ENCODE assay signal across 25 cellular contexts in genomic region chrX:125711103-125711502, GRCh38.
A peak's percentile ranks its signal among the peaks of the same experiment; 100 is the strongest.
DNase-seq lines count a peak whose midpoint lies in the region; ATAC-seq, FAIRE-seq and TF ChIP-seq lines count a peak whose summit lies in the region.
"Had no signal": no experiment of that assay in that cellular context is flagged by ENCODE, and none has a peak within 500 bp of the region (broad histone marks: within the 10 kb centered on the region; RNA-seq: fewer than 3 reads in every experiment).

No MANE protein-coding gene starts in this region.

- no peak overlapping the region for H3K27ac Mint-ChIP-seq in astrocyte (ENCODE audit: unreplicated experiment)
- peak overlapping the region; percentile 6 for H3K27ac Mint-ChIP-seq in neural progenitor cell
- no peak overlapping the region for H3K27ac Mint-ChIP-seq in mesothelial cell of epicardium
- H3K27ac Mint-ChIP-seq: CD4-positive, alpha-beta memory T cell; CD4-positive, CD25-positive, alpha-beta regulatory T cell; CD8-positive, alpha-beta memory T cell had no signal

- no peak overlapping the region for H3K4me3 Mint-ChIP-seq in astrocyte (ENCODE audit: unreplicated experiment)
- no peak overlapping the region for H3K4me3 Mint-ChIP-seq in neural progenitor cell
- H3K4me3 Mint-ChIP-seq in mesothelial cell of epicardium: no peak overlapping the region
- H3K4me3 Mint-ChIP-seq: CD14-positive monocyte; CD4-positive, alpha-beta memory T cell; CD4-positive, CD25-positive, alpha-beta regulatory T cell; CD8-positive, alpha-beta memory T cell had no signal

- H2AFZ ChIP-seq in astrocyte (ENCODE audit: low read depth, low read length): no peak overlapping the region
- no peak overlapping the region for H2AFZ ChIP-seq in neural progenitor cell (replicated peaks)

- H3K4me1 ChIP-seq in astrocyte (ENCODE audit: insufficient read depth, low read length) (no peaks in the 10 kb centered on the region), neural progenitor cell (no peaks in the 10 kb centered on the region)
- H3K4me1 ChIP-seq: BE2C, BLaER1 had no signal

- H3K36me3 ChIP-seq in astrocyte (ENCODE audit: insufficient read depth, low read length): no peaks in the 10 kb centered on the region
- no peaks in the 10 kb centered on the region for H3K36me3 ChIP-seq in neural progenitor cell
- H3K36me3 ChIP-seq: BE2C, BLaER1 had no signal

- no peaks in the 10 kb centered on the region for H3F3A ChIP-seq in neural progenitor cell (ENCODE audit: low read depth)

- H3K27me3 ChIP-seq in astrocyte (ENCODE audit: insufficient read depth, low read length) (no peaks in the 10 kb centered on the region), neural progenitor cell (no peaks in the 10 kb centered on the region)
- H3K27me3 ChIP-seq: BE2C had no signal

- H3K9ac ChIP-seq in astrocyte (ENCODE audit: low read length) (no peak overlapping the region), neural progenitor cell (no peak overlapping the region)
- H3K9ac ChIP-seq: BLaER1 had no signal

- H3K4me2 ChIP-seq in astrocyte (ENCODE audit: low read length) (no peak overlapping the region), neural progenitor cell (no peak overlapping the region)
- H3K4me2 ChIP-seq: BLaER1 had no signal

- H3K27me3 Mint-ChIP-seq in astrocyte (ENCODE audit: low read depth, unreplicated experiment) (no peaks in the 10 kb centered on the region), neural progenitor cell (ENCODE audit: insufficient read depth, low read depth) (peaks cover 2% of the 10 kb centered on the region), mesothelial cell of epicardium (ENCODE audit: low read depth) (no peaks in the 10 kb centered on the region)
- H3K27me3 Mint-ChIP-seq: CD4-positive, alpha-beta memory T cell; CD4-positive, CD25-positive, alpha-beta regulatory T cell; CD8-positive, alpha-beta memory T cell had no signal

- no peaks in the 10 kb centered on the region for H3K4me1 Mint-ChIP-seq in astrocyte (ENCODE audit: low read depth, unreplicated experiment)
- H3K4me1 Mint-ChIP-seq in neural progenitor cell: peaks cover 13% of the 10 kb centered on the region
- no peaks in the 10 kb centered on the region for H3K4me1 Mint-ChIP-seq in mesothelial cell of epicardium
- H3K4me1 Mint-ChIP-seq: CD14-positive monocyte; CD4-positive, alpha-beta memory T cell; CD4-positive, CD25-positive, alpha-beta regulatory T cell; CD8-positive, alpha-beta memory T cell had no signal

- DNase-seq in astrocyte (ENCODE audit: low read depth): no peak
- DNase-seq in left lobe of liver (ENCODE audit: low spot score): no peak
- DNase-seq in neural progenitor cell (ENCODE audit: low spot score): no peak
- DNase-seq in DMS114 treated with DMSO at 0.1 percent for 48 hours (lab: John Stamatoyannopoulos, UW; ENCODE audit: unreplicated experiment): no peak
- DNase-seq in mesothelial cell of epicardium (ENCODE audit: low spot score in 2 of 2, unreplicated experiment in 2 of 2): no peak
- DNase-seq: 8988T; ACHN; BE2C; C1 segment of cervical spinal cord; CD4-positive, alpha-beta memory T cell; CD4-positive, CD25-positive, alpha-beta regulatory T cell; CD8-positive, alpha-beta memory T cell; COR-L47; DMS 273 treated with DMSO at 0.1 percent for 48 hours; DMS79; DND-41; EL; GDM1 had no signal

- no peak for TF ChIP-seq CTCF in astrocyte (IDR thresholded peaks at IDR 0.05; ENCODE audit: insufficient read depth, low read depth, low read length)
- TF ChIP-seq CTCF in neural progenitor cell (IDR thresholded peaks at IDR 0.05): no peak
- TF ChIP-seq CTCF in mesothelial cell of epicardium (IDR thresholded peaks at IDR 0.05; ENCODE audit: unreplicated experiment): no peak

- H3K9me3 ChIP-seq in astrocyte (ENCODE audit: insufficient read depth, low read depth, low read length) (no peaks in the 10 kb centered on the region), neural progenitor cell (ENCODE audit: low read depth) (no peaks in the 10 kb centered on the region)
- H3K9me3 ChIP-seq: BE2C, BLaER1 had no signal

- no peaks in the 10 kb centered on the region for H3K79me2 ChIP-seq in astrocyte (ENCODE audit: insufficient read depth, low read length)
- H3K79me2 ChIP-seq in neural progenitor cell (ENCODE audit: low read depth): no peaks in the 10 kb centered on the region

- ATAC-seq in left lobe of liver (peak; percentile 86), HG03196 (IDR thresholded peaks at IDR 0.05; ENCODE audit: unreplicated experiment) (no peak)
- ATAC-seq: GM12878 had no signal

- H3K36me3 Mint-ChIP-seq in astrocyte (ENCODE audit: low read depth, unreplicated experiment) (no peaks in the 10 kb centered on the region), neural progenitor cell (no peaks in the 10 kb centered on the region), mesothelial cell of epicardium (no peaks in the 10 kb centered on the region)
- H3K36me3 Mint-ChIP-seq: CD14-positive monocyte; CD4-positive, alpha-beta memory T cell; CD4-positive, CD25-positive, alpha-beta regulatory T cell; CD8-positive, alpha-beta memory T cell had no signal

- H3K27ac ChIP-seq in astrocyte (ENCODE audit: low read depth, low read length) (no peak overlapping the region), neural progenitor cell (no peak overlapping the region)
- H3K27ac ChIP-seq: BLaER1 had no signal

- peak; percentile 45 for FAIRE-seq in astrocyte (lab: Jason Lieb, UNC)
- FAIRE-seq: A204.1, GM12878, GM12892, GM18507 had no signal

- H3K4me3 ChIP-seq in astrocyte (ENCODE audit: insufficient read depth, low read depth, low read length): no peak overlapping the region
- no peak overlapping the region for H3K4me3 ChIP-seq in neural progenitor cell
- H3K4me3 ChIP-seq: BLaER1, GM12878 had no signal

- H3K9me3 Mint-ChIP-seq in astrocyte (ENCODE audit: unreplicated experiment) (no peaks in the 10 kb centered on the region), neural progenitor cell (peaks cover 6% of the 10 kb centered on the region), mesothelial cell of epicardium (peaks cover 30% of the 10 kb centered on the region)
- H3K9me3 Mint-ChIP-seq: CD8-positive, alpha-beta memory T cell had no signal

- no peaks in the 10 kb centered on the region for H4K20me1 ChIP-seq in astrocyte (ENCODE audit: insufficient read depth, low read length)
- no peaks in the 10 kb centered on the region for H4K20me1 ChIP-seq in neural progenitor cell (ENCODE audit: low read depth)
- H4K20me1 ChIP-seq: BLaER1 had no signal
